In genomic region chr3:192869131-192870027, GRCh38 we compare ENCODE assay signal across 12 cellular contexts. TPM values are rescaled to one million over a fixed set of nuclear protein-coding genes. Genes with fewer than 3 reads are reported as not detected.
A peak's percentile ranks its signal among the peaks of the same experiment; 100 is the strongest.
DNase-seq lines count a peak whose midpoint lies in the region; ATAC-seq, FAIRE-seq and TF ChIP-seq lines count a peak whose summit lies in the region.
"Had no signal": no experiment of that assay in that cellular context is flagged by ENCODE, and none has a peak within 500 bp of the region (broad histone marks: within the 10 kb centered on the region; RNA-seq: fewer than 3 reads in every experiment).

No MANE protein-coding gene starts in this region.

- CTCF ChIA-PET in T-cell (lab: Charles Lee), result interaction anchor here in 1 of 2 donors (0.6 kb wide), 1 partner anchor 57 kb away, joined by 3 read pairs; no protein-coding TSS in a partner anchor

- H3K4me1 ChIP-seq in body of pancreas, result no peaks in the 10 kb centered on the region
- no peaks in the 10 kb centered on the region for H3K4me1 ChIP-seq in endodermal cell (ENCODE audit: control insufficient read depth, insufficient read depth, low read length)

- DNase-seq in HFFc6 (peak; percentile 72), body of pancreas (no peak), hepatic stellate cell (ENCODE audit: low spot score) (peak; percentile 75), stromal cell of bone marrow (ENCODE audit: low read depth) (peak; percentile 57), frontal cortex (ENCODE audit: low spot score in 2 of 2) (no peak), HUDEP-2 (lab: John Stamatoyannopoulos, UW; ENCODE audit: unreplicated experiment in 76 of 76) (no peak), endodermal cell (no peak), T-cell (no peak)
- DNase-seq: activated T-cell treated with anti-CD3 and anti-CD28 coated beads, Interleukin-2, amount 50 U/mL, for 48 hours; caudate nucleus; foreskin melanocyte had no signal

- no peak overlapping the region for H3K4me3 ChIP-seq in body of pancreas
- H3K4me3 ChIP-seq in endodermal cell (ENCODE audit: low read length), result no peak overlapping the region

- ATAC-seq in body of pancreas, result peak; percentile 69
- no peak for ATAC-seq in T-cell (replicated peaks in 1 of 4)

- H3K9me3 ChIP-seq in body of pancreas (no peaks in the 10 kb centered on the region), endodermal cell (ENCODE audit: control insufficient read depth, low read length) (no peaks in the 10 kb centered on the region)

- H3K9me3 Mint-ChIP-seq in HFFc6 (no peaks in the 10 kb centered on the region), endodermal cell (no peaks in the 10 kb centered on the region), T-cell (no peaks in the 10 kb centered on the region)

- no peak for TF ChIP-seq POLR2A in body of pancreas (IDR thresholded peaks at IDR 0.05)

- H3K27ac ChIP-seq in body of pancreas, result no peak overlapping the region
- no peak overlapping the region for H3K27ac ChIP-seq in endodermal cell (ENCODE audit: low read depth, low read length)

- H3K27me3 ChIP-seq in body of pancreas (no peaks in the 10 kb centered on the region), endodermal cell (ENCODE audit: control insufficient read depth, insufficient read depth, low read length, poor library complexity, severe bottlenecking) (no peaks in the 10 kb centered on the region)

- POLR2A ChIA-PET in T-cell (lab: Charles Lee), result no interaction called here

- peaks cover 68% of the 10 kb centered on the region for H3K4me1 Mint-ChIP-seq in HFFc6 (ENCODE audit: low read depth)
- peaks cover 25% of the 10 kb centered on the region for H3K4me1 Mint-ChIP-seq in endodermal cell
- peaks cover 0 to 30% (median 7%) of the 10 kb centered on the region in 3 donors for H3K4me1 Mint-ChIP-seq in T-cell

- TF ChIP-seq CTCF in HFFc6 (IDR thresholded peaks at IDR 0.05), result no peak
- no peak for TF ChIP-seq CTCF in body of pancreas (IDR thresholded peaks at IDR 0.05)
- no peak for TF ChIP-seq CTCF in endodermal cell (conservative IDR thresholded peaks at IDR 0.05)

- FAIRE-seq in frontal cortex (lab: Jason Lieb, UNC), result no peak
- FAIRE-seq: TTC549 had no signal

- H3K9ac ChIP-seq in endodermal cell (ENCODE audit: extremely low read depth, low read length, poor library complexity, severe bottlenecking), result no peak overlapping the region

- H3K36me3 Mint-ChIP-seq in HFFc6 (ENCODE audit: low read depth) (peaks cover 22% of the 10 kb centered on the region), endodermal cell (ENCODE audit: low read depth) (no peaks in the 10 kb centered on the region), T-cell (no peaks in the 10 kb centered on the region)

- H3K4me3 Mint-ChIP-seq in HFFc6 (peak overlapping the region; percentile 76), endodermal cell (no peak overlapping the region), T-cell (no peak overlapping the region)

- no peaks in the 10 kb centered on the region; the same call in 1 of the 2 replicates for H3K27me3 Mint-ChIP-seq in HFFc6 (ENCODE audit: insufficient read depth)
- H3K27me3 Mint-ChIP-seq in endodermal cell (ENCODE audit: insufficient read depth), result no peaks in the 10 kb centered on the region
- H3K27me3 Mint-ChIP-seq in T-cell, result no peaks in the 10 kb centered on the region

- H3K36me3 ChIP-seq in body of pancreas (replicated peaks in 1 of 2; ENCODE audit: insufficient read depth in 1 of 2, low read depth in 2 of 2), result no peaks in the 10 kb centered on the region
- no peaks in the 10 kb centered on the region for H3K36me3 ChIP-seq in endodermal cell (ENCODE audit: control insufficient read depth, insufficient read depth, low read length)

- 89 to 94% methylated on average over 4 of the region's 4 CpGs for WGBS in body of pancreas, 2 donors
- WGBS in endodermal cell (ENCODE audit: insufficient coverage in 1 of 2, insufficient read length in 1 of 2), 2 experiments, result 97% methylated on average over 4 of the region's 4 CpGs; no CpG with 5 or more reads in 1 of the 2 experiments

- H3K27ac Mint-ChIP-seq in HFFc6 (peak overlapping the region; percentile 91), endodermal cell (no peak overlapping the region), T-cell (no peak overlapping the region)

- intact Hi-C loops in body of pancreas (cut with DNase I), result no loop called here

RNA-seq across cellular contexts. Expression of gene MB21D2, which starts 48.3 kb away (rescaled TPM):
- total RNA-seq in HFFc6 (2021; fragmentation: NEBNext Ultra II Directional; extraction: Animal tissue kit (Norgen Biotek cat#: 25700)), result 10 to 100 TPM; 17.2 to 20.9 (median 19.5) TPM
- total RNA-seq in body of pancreas, result 1 to 10 TPM in 1 of 2 donors, under 1 TPM in 1; 0.66 to 1.8 TPM
- 106 TPM for total RNA-seq in frontal cortex
- total RNA-seq in endodermal cell, result 1 to 10 TPM; 5.7 to 6.9 TPM
- polyA plus RNA-seq in endodermal cell (2013, experiment 1 of 2), result 4.1 TPM
- 4.2 TPM for polyA plus RNA-seq in endodermal cell (2013, experiment 2 of 2)
- total RNA-seq in T-cell, result 1 to 10 TPM; 4.1 to 7.6 (median 5.5) TPM

Comparison
In these comparisons a context has a peak if more than half of its experiments do, and no peak if none do; other contexts are left out.
1. DNase-seq: peak in HFFc6 (single experiment), hepatic stellate cell (single experiment) and stromal cell of bone marrow (single experiment); none in body of pancreas (0 of 4), frontal cortex (0 of 2), HUDEP-2 (0 of 76), endodermal cell (single experiment) and T-cell (0 of 34).